In genomic region chr2:209458018-209458979, GRCh38 we compare ENCODE assay signal across 19 cellular contexts. TPM values are rescaled to one million over a fixed set of nuclear protein-coding genes. Genes with fewer than 3 reads are reported as not detected.
A peak's percentile ranks its signal among the peaks of the same experiment; 100 is the strongest.
DNase-seq lines count a peak whose midpoint lies in the region; ATAC-seq and TF ChIP-seq lines count a peak whose summit lies in the region.
"Had no signal": no experiment of that assay in that cellular context is flagged by ENCODE, and none has a peak within 500 bp of the region (broad histone marks: within the 10 kb centered on the region; RNA-seq: fewer than 3 reads in every experiment).

No MANE protein-coding gene starts in this region.

- TF ChIP-seq CTCF in brain (conservative IDR thresholded peaks at IDR 0.05) = no peak
- no peak for TF ChIP-seq CTCF in nephron (IDR thresholded peaks at IDR 0.05; ENCODE audit: unreplicated experiment in 3 of 3)

- peaks cover 58% of the 10 kb centered on the region for H3K4me1 Mint-ChIP-seq in brain
- H3K4me1 Mint-ChIP-seq in nephron = peaks cover 24% of the 10 kb centered on the region
- H3K4me1 Mint-ChIP-seq in naive thymus-derived CD8-positive, alpha-beta T cell = no peaks in the 10 kb centered on the region
- H3K4me1 Mint-ChIP-seq: B cell, natural killer cell had no signal

- POLR2A ChIA-PET in naive thymus-derived CD8-positive, alpha-beta T cell (lab: Charles Lee) = no interaction called here

- H3K36me3 Mint-ChIP-seq in brain (peaks cover 64% of the 10 kb centered on the region), nephron (ENCODE audit: low read depth) (no peaks in the 10 kb centered on the region)
- no peaks in the 10 kb centered on the region for H3K36me3 Mint-ChIP-seq in naive thymus-derived CD8-positive, alpha-beta T cell
- H3K36me3 Mint-ChIP-seq: natural killer cell had no signal

- ATAC-seq in naive thymus-derived CD8-positive, alpha-beta T cell = no peak
- ATAC-seq: natural killer cell had no signal

- H3K9me3 Mint-ChIP-seq in brain (peaks cover 0 to 8% (median 3%) of the 10 kb centered on the region in 5 experiments), nephron (no peaks in the 10 kb centered on the region)
- H3K9me3 Mint-ChIP-seq in naive thymus-derived CD8-positive, alpha-beta T cell = no peaks in the 10 kb centered on the region

- no peaks in the 10 kb centered on the region for H3K27me3 Mint-ChIP-seq in brain
- peaks cover 4% of the 10 kb centered on the region for H3K27me3 Mint-ChIP-seq in nephron (ENCODE audit: low read depth)
- H3K27me3 Mint-ChIP-seq in naive thymus-derived CD8-positive, alpha-beta T cell = peaks cover 0 to 5% (median 0%) of the 10 kb centered on the region in 5 donors
- H3K27me3 Mint-ChIP-seq: B cell had no signal

- H3K27ac Mint-ChIP-seq in brain = peak overlapping the region in 4 of 5 experiments; percentile 25 to 86 (median 64)
- peak overlapping the region in 2 of 3 experiments; percentile 14 to 65 for H3K27ac Mint-ChIP-seq in nephron
- no peak overlapping the region for H3K27ac Mint-ChIP-seq in naive thymus-derived CD8-positive, alpha-beta T cell
- H3K27ac Mint-ChIP-seq: B cell, natural killer cell had no signal

- H3K4me3 Mint-ChIP-seq in brain = peak overlapping the region in 1 of 5 experiments; percentile 11
- no peak overlapping the region for H3K4me3 Mint-ChIP-seq in nephron
- no peak overlapping the region for H3K4me3 Mint-ChIP-seq in naive thymus-derived CD8-positive, alpha-beta T cell
- H3K4me3 Mint-ChIP-seq: B cell, natural killer cell had no signal

- DNase-seq in NCI-H1092 treated with DMSO at 0.1 percent for 48 hours (lab: John Stamatoyannopoulos, UW) (peak; percentile 48), NCI-H1092 (lab: John Stamatoyannopoulos, UW) (no peak), NCI-H446 treated with DMSO at 0.1 percent for 48 hours (lab: John Stamatoyannopoulos, UW) (peak; percentile 93), COLO829 (ENCODE audit: low spot score) (no peak)
- DNase-seq in naive thymus-derived CD8-positive, alpha-beta T cell = no peak
- DNase-seq in stimulated activated CD4-positive, alpha-beta T cell treated with anti-CD3 and anti-CD28 coated beads, Interleukin-1b, Interleukin-23, amount 100 ng/mL, for 48 hours = no peak
- DNase-seq: activated CD4-positive, alpha-beta T cell treated with anti-CD3 and anti-CD28 coated beads, Interleukin-2, amount 50 U/mL, for 4 hours; activated gamma-delta T cell; dermis blood vessel endothelial cell; left ventricle myocardium inferior; natural killer cell; NCI-H146; NCI-H510A; sigmoid colon; T-helper 2 cell; upper lobe of left lung had no signal

RNA-seq across cellular contexts. Expression of gene MAP2, which starts 34.5 kb away (rescaled TPM):
- polyA plus RNA-seq in brain (ENCODE audit: insufficient read depth, low read depth, low replicate concordance) = 95.4 TPM
- under 1 TPM; 0.26 to 0.47 TPM for total RNA-seq in naive thymus-derived CD8-positive, alpha-beta T cell
- not detected for polyA plus RNA-seq in naive thymus-derived CD8-positive, alpha-beta T cell
- total RNA-seq: natural killer cell had no signal

Comparison
In these comparisons a context has a peak if more than half of its experiments do, and no peak if none do; other contexts are left out.
1. DNase-seq: peak in NCI-H1092 treated with DMSO at 0.1 percent for 48 hours (single experiment) and NCI-H446 treated with DMSO at 0.1 percent for 48 hours (single experiment); none in NCI-H1092 (single experiment), naive thymus-derived CD8-positive, alpha-beta T cell (0 of 10), COLO829 (single experiment) and stimulated activated CD4-positive, alpha-beta T cell treated with anti-CD3 and anti-CD28 coated beads, Interleukin-1b, Interleukin-23, amount 100 ng/mL, for 48 hours (single experiment).
2. H3K27ac Mint-ChIP-seq: peak in brain (4 of 5) and nephron (2 of 3); none in naive thymus-derived CD8-positive, alpha-beta T cell (0 of 10).
3. RNA of gene MAP2, which starts 34.5 kb away (polyA plus RNA-seq): 95.4 TPM in brain (single experiment); not detected in naive thymus-derived CD8-positive, alpha-beta T cell; every median in the first group is over 10 times any median in the second.